16 cellular contexts compared by ENCODE assay signal in the genomic region with DNA sequence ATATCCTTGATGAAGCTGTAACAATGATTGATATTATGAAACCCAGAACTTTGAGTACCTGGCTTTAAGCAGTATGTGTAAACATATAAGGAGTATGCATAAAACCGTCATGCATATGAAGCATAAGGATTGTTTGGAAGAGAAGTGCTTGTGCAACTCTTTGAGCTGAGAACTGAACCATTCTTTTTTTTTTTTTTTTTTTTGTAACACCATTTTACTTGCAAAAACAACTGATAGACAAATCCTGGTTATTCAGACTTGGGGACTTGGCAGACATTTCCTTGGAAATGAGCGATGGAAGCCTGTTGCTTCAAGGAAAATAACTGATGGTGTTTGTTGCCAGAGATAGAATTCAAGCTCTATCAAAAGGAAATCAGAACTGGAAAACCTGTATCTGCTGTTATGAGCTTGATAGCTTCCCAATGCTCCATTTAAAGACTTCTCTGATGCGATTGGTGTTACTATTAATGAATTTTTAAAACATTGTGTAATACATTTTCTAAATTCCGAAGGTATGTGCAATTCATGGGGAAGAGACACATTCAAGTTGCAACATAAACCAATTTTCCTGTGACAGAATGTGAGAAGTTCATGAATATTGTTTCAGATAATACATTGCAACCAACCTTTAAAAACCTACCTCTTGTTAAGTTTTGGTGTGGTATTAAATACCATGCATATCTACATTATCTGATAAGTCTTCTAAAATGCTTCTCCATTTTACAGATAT. TPM values are rescaled to one million over a fixed set of nuclear protein-coding genes. Genes with fewer than 3 reads are reported as not detected.
DNase-seq lines count a peak whose midpoint lies in the region; FAIRE-seq and TF ChIP-seq lines count a peak whose summit lies in the region.
"Had no signal": no experiment of that assay in that cellular context is flagged by ENCODE, and none has a peak within 500 bp of the region (broad histone marks: within the 10 kb centered on the region; RNA-seq: fewer than 3 reads in every experiment).

No MANE protein-coding gene starts in this region.

- no peak overlapping the region for H3K9ac ChIP-seq in keratinocyte (ENCODE audit: control insufficient read depth, extremely low read depth, insufficient read depth, low read length)
- H3K9ac ChIP-seq: BLaER1 treated with 17β-estradiol and CSF1 and Interleukin-3, amounts not matched to agents 10 nM and 100 nM had no signal

- H4K20me1 ChIP-seq in keratinocyte (ENCODE audit: control insufficient read depth, extremely low read depth, insufficient read depth, low read length): no peaks in the 10 kb centered on the region
- H4K20me1 ChIP-seq: BLaER1 treated with 17β-estradiol and CSF1 and Interleukin-3, amounts not matched to agents 10 nM and 100 nM had no signal

- in situ Hi-C loops in brain microvascular endothelial cell (cut with HindIII; ENCODE audit: low pct_ligation_motif_present, low sequenced_read_pairs): no loop called here

- no peaks in the 10 kb centered on the region for H3K9me3 ChIP-seq in keratinocyte (ENCODE audit: control insufficient read depth, low read depth, low read length)

- H3K4me3 ChIP-seq in brain microvascular endothelial cell (ENCODE audit: low read depth, low read length) (no peak overlapping the region), keratinocyte (ENCODE audit: control insufficient read depth in 2 of 3, extremely low read depth in 1 of 3, insufficient read depth in 2 of 3, low read depth in 1 of 3, low read length in 3 of 3) (peak overlapping the region in 1 of 3 experiments; percentile 29)
- H3K4me3 ChIP-seq: BLaER1 treated with 17β-estradiol and CSF1 and Interleukin-3, amounts not matched to agents 10 nM and 100 nM; GM12878; heart left ventricle had no signal

- no peaks in the 10 kb centered on the region for H3K27me3 ChIP-seq in brain microvascular endothelial cell (replicated peaks)
- no peaks in the 10 kb centered on the region for H3K27me3 ChIP-seq in keratinocyte (ENCODE audit: control insufficient read depth, extremely low read depth, insufficient read depth, low read length)
- H3K27me3 ChIP-seq: BLaER1 treated with 17β-estradiol and CSF1 and Interleukin-3, amounts not matched to agents 10 nM and 100 nM; heart left ventricle had no signal

- H3K79me2 ChIP-seq in keratinocyte (ENCODE audit: control insufficient read depth, insufficient read depth, low read length): no peaks in the 10 kb centered on the region

- DNase-seq in AG08396 (ENCODE audit: low spot score): peak; percentile 27
- DNase-seq in HT1080 (ENCODE audit: low read depth): peak; percentile 48
- DNase-seq in brain microvascular endothelial cell: peak; percentile 34
- peak; percentile 57 for DNase-seq in keratinocyte (ENCODE audit: low read depth, low spot score)
- DNase-seq in activated CD4-positive, CD25-positive, alpha-beta regulatory T cell treated with anti-CD3 and anti-CD28 coated beads, Interleukin-2, amount 50 U/mL, for 72 hours: no peak
- no peak for DNase-seq in stimulated activated CD8-positive, alpha-beta memory T cell treated with anti-CD3 and anti-CD28 coated beads, Interleukin-4, amount 100 ng/mL, for 48 hours
- DNase-seq in UCSD-AML1 (lab: John Stamatoyannopoulos, UW; ENCODE audit: unreplicated experiment): no peak
- no peak for DNase-seq in D341Med (ENCODE audit: low spot score)
- DNase-seq: activated CD8-positive, alpha-beta T cell treated with anti-CD3 and anti-CD28 coated beads, Interleukin-2, amount 10 ng/mL, durations not matched to agents 7 days and 5 days; activated effector memory CD4-positive, alpha-beta T cell treated with anti-CD3 and anti-CD28 coated beads, Interleukin-2, amount 50 U/mL, for 16 hours; heart left ventricle; NCI-H1092; NCI-H2171 treated with DMSO at 0.1 percent for 48 hours; stimulated activated naive CD8-positive, alpha-beta T cell treated with anti-CD3 and anti-CD28 coated beads, Interleukin-15, amount 100 ng/mL, for 72 hours had no signal

- dilution Hi-C loops in keratinocyte (cut with MboI; ENCODE audit: extremely low pct_ligation_motif_present, low sequenced_read_pairs): no loop called here

- no peak overlapping the region for H2AFZ ChIP-seq in keratinocyte (ENCODE audit: control insufficient read depth, low read length)

- TF ChIP-seq CTCF in brain microvascular endothelial cell (IDR thresholded peaks at IDR 0.05; ENCODE audit: low read depth, low read length, missing control alignments) (no peak), keratinocyte (optimal IDR thresholded peaks at IDR 0.05 in 1 of 3, IDR thresholded peaks at IDR 0.05 in 1 of 3, conservative IDR thresholded peaks at IDR 0.05 in 1 of 3; ENCODE audit: extremely low read depth in 1 of 3, insufficient read depth in 2 of 3, low read length in 3 of 3) (no peak)

- H3K4me1 ChIP-seq in keratinocyte (ENCODE audit: control insufficient read depth, extremely low read depth, insufficient read depth, low read length): peaks cover 24% of the 10 kb centered on the region
- H3K4me1 ChIP-seq: heart left ventricle had no signal

- FAIRE-seq in keratinocyte (lab: Jason Lieb, UNC): peak; percentile 82
- FAIRE-seq: GM12878 had no signal

- H3K36me3 ChIP-seq in brain microvascular endothelial cell (replicated peaks): no peaks in the 10 kb centered on the region
- no peaks in the 10 kb centered on the region for H3K36me3 ChIP-seq in keratinocyte (ENCODE audit: control insufficient read depth in 2 of 2, extremely low read depth in 1 of 2, insufficient read depth in 2 of 2, low read length in 2 of 2)
- H3K36me3 ChIP-seq: BLaER1 treated with 17β-estradiol and CSF1 and Interleukin-3, amounts not matched to agents 10 nM and 100 nM; heart left ventricle had no signal

- H3K27ac ChIP-seq in brain microvascular endothelial cell (peak overlapping the region; percentile 64), keratinocyte (ENCODE audit: control insufficient read depth, insufficient read depth, low read length) (peak overlapping the region; percentile 62)
- H3K27ac ChIP-seq: BLaER1 treated with 17β-estradiol and CSF1 and Interleukin-3, amounts not matched to agents 10 nM and 100 nM; heart left ventricle had no signal

- H3K9me1 ChIP-seq in keratinocyte (ENCODE audit: control insufficient read depth, extremely low read depth, insufficient read depth, low read length): no peaks in the 10 kb centered on the region

- peak overlapping the region; percentile 58 for H3K4me2 ChIP-seq in keratinocyte (ENCODE audit: control insufficient read depth, extremely low read depth, insufficient read depth, low read depth, low read length)

RNA-seq across cellular contexts. Expression of gene FAT1, which starts 47.0 kb away (rescaled TPM):
- total RNA-seq in HT1080 (2014; rRNA removed; shearing (Covaris generic)): 132 and 140 TPM in 2 replicates
- polyA plus RNA-seq in HT1080 (2015; cell fraction: cytosol; rRNA removed): 31.8 and 44.7 TPM in 2 replicates
- 364 and 377 TPM in 2 replicates for polyA plus RNA-seq in HT1080 (2015; cell fraction: nucleus; rRNA removed)
- 329 to 470 TPM (median 330 TPM) in 3 replicates for polyA plus RNA-seq in keratinocyte
- 211 TPM for polyA plus RNA-seq in keratinocyte (2011; ENCODE audit: low read depth)
- 72.0 and 90.4 TPM in 2 replicates for polyA plus RNA-seq in keratinocyte (2011; cell fraction: cytosol; rRNA removed)
- polyA plus RNA-seq in keratinocyte (2011; cell fraction: nucleus; rRNA removed): 1,599 and 1,663 TPM in 2 replicates
- 206 and 254 TPM in 2 replicates for polyA plus RNA-seq in keratinocyte (2012; ENCODE audit: low replicate concordance)
- 2,564 to 2,839 TPM (median 2,810 TPM) in 3 replicates for polyA minus RNA-seq in keratinocyte
- 488 TPM for polyA minus RNA-seq in keratinocyte (2011; cell fraction: cytosol; rRNA and poly(A)+ RNA removed)
- 3,580 and 4,840 TPM in 2 replicates for polyA minus RNA-seq in keratinocyte (2011; cell fraction: nucleus; rRNA and poly(A)+ RNA removed)
- total RNA-seq: activated CD8-positive, alpha-beta T cell treated with anti-CD3 and anti-CD28 coated beads, Interleukin-2, amount 10 ng/mL, durations not matched to agents 7 days and 5 days had no signal

Comparison
In these comparisons a context has a peak if more than half of its experiments do, and no peak if none do; other contexts are left out.
1. DNase-seq: peak in AG08396 (single experiment), HT1080 (single experiment), brain microvascular endothelial cell (single experiment) and keratinocyte (single experiment); none in activated CD4-positive, CD25-positive, alpha-beta regulatory T cell treated with anti-CD3 and anti-CD28 coated beads, Interleukin-2, amount 50 U/mL, for 72 hours (single experiment), stimulated activated CD8-positive, alpha-beta memory T cell treated with anti-CD3 and anti-CD28 coated beads, Interleukin-4, amount 100 ng/mL, for 48 hours (single experiment), UCSD-AML1 (single experiment) and D341Med (single experiment).